In the genomic region with DNA sequence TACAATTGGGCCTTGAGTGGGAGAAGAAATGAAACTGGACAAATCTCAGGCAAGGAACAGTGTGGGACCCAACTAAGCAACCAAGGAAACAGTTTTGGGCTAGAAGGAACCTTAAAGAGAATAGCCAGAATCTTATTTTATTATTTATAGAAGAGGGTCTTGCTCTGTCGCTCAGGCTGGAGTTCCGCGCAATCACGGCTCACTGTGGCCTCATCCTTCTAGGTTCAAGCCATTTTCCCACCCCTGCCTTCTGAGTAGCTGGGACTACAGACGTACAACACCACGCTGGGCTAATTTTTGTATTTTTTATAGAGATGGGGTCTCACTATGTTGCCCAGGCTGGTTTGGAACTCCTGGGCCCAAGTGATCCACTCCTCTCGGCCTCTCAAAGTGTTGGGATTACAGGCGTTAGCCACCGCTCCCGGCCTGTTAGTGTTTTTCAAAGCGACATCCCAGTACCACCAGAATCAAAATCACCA, we compare ENCODE assay signal across 8 cellular contexts. TPM values are rescaled to one million over a fixed set of nuclear protein-coding genes. Genes with fewer than 3 reads are reported as not detected.
DNase-seq lines count a peak whose midpoint lies in the region; ATAC-seq, FAIRE-seq and TF ChIP-seq lines count a peak whose summit lies in the region.

No MANE protein-coding gene starts in this region.

- H3K4me3 Mint-ChIP-seq in CD8-positive, alpha-beta T cell = peak overlapping the region; percentile 81
- peak overlapping the region; percentile 98 to 99 for H3K4me3 Mint-ChIP-seq in effector memory CD8-positive, alpha-beta T cell

- H4K20me1 ChIP-seq in PC-9 (ENCODE audit: insufficient read depth) = no peaks in the 10 kb centered on the region

- DNase-seq in CD8-positive, alpha-beta T cell = no peak
- DNase-seq in PC-9 (no peak), pancreas (no peak), NCI-H524 (lab: John Stamatoyannopoulos, UW) (no peak), NCI-H2081 treated with DMSO at 0.1 percent for 48 hours (lab: John Stamatoyannopoulos, UW) (no peak), sciatic nerve (ENCODE audit: low spot score) (no peak)
- no peak for DNase-seq in effector memory CD8-positive, alpha-beta T cell
- no peak for DNase-seq in activated effector memory CD4-positive, alpha-beta T cell treated with anti-CD3 and anti-CD28 coated beads, Interleukin-2, amount 50 U/mL, for 16 hours

- BruUV-seq in PC-9 (replicated peaks; lab: Mats Ljungman, UMichigan) = no TSS peak

- no peaks in the 10 kb centered on the region for H3K27me3 Mint-ChIP-seq in CD8-positive, alpha-beta T cell (ENCODE audit: low read depth)
- no peaks in the 10 kb centered on the region for H3K27me3 Mint-ChIP-seq in effector memory CD8-positive, alpha-beta T cell

- no peak for FAIRE-seq in pancreas (lab: Jason Lieb, UNC)

- peak overlapping the region; percentile 94; the same call in 1 of the 2 replicates for H2AFZ ChIP-seq in PC-9

- peaks cover 53% of the 10 kb centered on the region for H3K4me1 ChIP-seq in CD8-positive, alpha-beta T cell (ENCODE audit: insufficient read depth, low read length)
- peaks cover 28% of the 10 kb centered on the region for H3K4me1 ChIP-seq in PC-9 (replicated peaks; ENCODE audit: insufficient read depth)
- peaks cover 0 to 20% (median 8%) of the 10 kb centered on the region in 3 donors for H3K4me1 ChIP-seq in pancreas

- WGBS in pancreas, 2 donors = 93 to 95% methylated on average over 11 of the region's 11 CpGs

- no peaks in the 10 kb centered on the region for H3K9me2 ChIP-seq in PC-9 (ENCODE audit: insufficient read depth)

- no peaks in the 10 kb centered on the region for H3K27me3 ChIP-seq in CD8-positive, alpha-beta T cell (ENCODE audit: insufficient read depth, low read length)
- H3K27me3 ChIP-seq in PC-9 (ENCODE audit: insufficient read depth, low read depth) = no peaks in the 10 kb centered on the region
- H3K27me3 ChIP-seq in pancreas = no peaks in the 10 kb centered on the region

- POLR2A ChIA-PET in CD8-positive, alpha-beta T cell (lab: Charles Lee) = no interaction called here
- POLR2A ChIA-PET in PC-9 (lab: Charles Lee; ENCODE audit: unreplicated experiment) = no interaction called here

- peak overlapping the region; percentile 67 for H3K4me3 ChIP-seq in CD8-positive, alpha-beta T cell (ENCODE audit: low read depth, low read length)
- H3K4me3 ChIP-seq in PC-9 (peak overlapping the region; percentile 62), pancreas (peak overlapping the region in 2 of 4 donors; percentile 42 to 59)

- ATAC-seq in CD8-positive, alpha-beta T cell = no peak
- no peak for ATAC-seq in effector memory CD8-positive, alpha-beta T cell (replicated peaks)
- ATAC-seq in pancreas (no peak), sciatic nerve (no peak)

- H3K36me3 ChIP-seq in CD8-positive, alpha-beta T cell (ENCODE audit: insufficient read depth, low read length) = no peaks in the 10 kb centered on the region
- H3K36me3 ChIP-seq in PC-9 (ENCODE audit: low read depth) (no peaks in the 10 kb centered on the region), pancreas (no peaks in the 10 kb centered on the region)

- peak overlapping the region; percentile 89 for H3K4me2 ChIP-seq in PC-9

- TF ChIP-seq CTCF in CD8-positive, alpha-beta T cell (IDR thresholded peaks at IDR 0.05) = no peak
- TF ChIP-seq CTCF in PC-9 (conservative IDR thresholded peaks at IDR 0.05) (no peak), pancreas (IDR thresholded peaks at IDR 0.05) (no peak)

- no peaks in the 10 kb centered on the region for H3K9me3 Mint-ChIP-seq in CD8-positive, alpha-beta T cell
- no peaks in the 10 kb centered on the region for H3K9me3 Mint-ChIP-seq in effector memory CD8-positive, alpha-beta T cell

- peaks cover 17% of the 10 kb centered on the region for H3K36me3 Mint-ChIP-seq in CD8-positive, alpha-beta T cell
- peaks cover 19% of the 10 kb centered on the region for H3K36me3 Mint-ChIP-seq in effector memory CD8-positive, alpha-beta T cell (ENCODE audit: insufficient read depth)

- H3F3A ChIP-seq in PC-9 (ENCODE audit: insufficient read depth, low read depth) = peaks cover 13% of the 10 kb centered on the region; the same call in 1 of the 2 replicates

- CTCF ChIA-PET in CD8-positive, alpha-beta T cell (lab: Charles Lee) = no interaction called here
- CTCF ChIA-PET in PC-9 (lab: Charles Lee) = no interaction called here

- peak overlapping the region; percentile 88 for H3K27ac Mint-ChIP-seq in CD8-positive, alpha-beta T cell
- H3K27ac Mint-ChIP-seq in effector memory CD8-positive, alpha-beta T cell = peak overlapping the region; percentile 93 to 96

- H3K9me3 ChIP-seq in CD8-positive, alpha-beta T cell (ENCODE audit: low read length) = no peaks in the 10 kb centered on the region
- H3K9me3 ChIP-seq in PC-9 (ENCODE audit: insufficient read depth, low read depth) (no peaks in the 10 kb centered on the region), pancreas (no peaks in the 10 kb centered on the region)

- peaks cover 29% of the 10 kb centered on the region for H3K79me2 ChIP-seq in PC-9 (ENCODE audit: low read depth)

- H3K4me1 Mint-ChIP-seq in CD8-positive, alpha-beta T cell (ENCODE audit: low read depth) = peaks cover 59% of the 10 kb centered on the region
- H3K4me1 Mint-ChIP-seq in effector memory CD8-positive, alpha-beta T cell (ENCODE audit: low read depth in 2 of 2) = peaks cover 31 to 51% of the 10 kb centered on the region in 2 donors

- intact Hi-C loops in CD8-positive, alpha-beta T cell (cut with DNase I, micrococcal nuclease) = loop anchor here (2.0 to 10.0 kb wide), 5 partner anchors 75 to 709 kb away; a partner anchor contains a TSS
- intact Hi-C loops in PC-9 (cut with micrococcal nuclease; ENCODE audit: unreplicated experiment) (loop anchor here (10.0 kb wide), 1 partner anchor 51 kb away; a partner anchor contains a TSS), pancreas (cut with DNase I) (no loop called here), sciatic nerve (cut with DNase I) (no loop called here)

- peak overlapping the region; percentile 60 for H3K27ac ChIP-seq in CD8-positive, alpha-beta T cell (ENCODE audit: low read depth, low read length)
- H3K27ac ChIP-seq in PC-9 = no peak overlapping the region
- peak overlapping the region in 3 of 4 donors; percentile 42 to 62 (median 62) for H3K27ac ChIP-seq in pancreas

RNA-seq across cellular contexts. Expression of a gene that starts 0.7 kb away (rescaled TPM):
- 1 to 10 TPM; 3.9 to 5.4 TPM for total RNA-seq in CD8-positive, alpha-beta T cell
- total RNA-seq in PC-9 (2021) (15.7 and 27.2 TPM in 2 replicates), pancreas (1 to 10 TPM; 2.3 to 3.3 (median 2.7) TPM), sciatic nerve (5.1 TPM)
- polyA plus RNA-seq in pancreas = 1 to 10 TPM in 1 of 2 donors, under 1 TPM in 1; 0.72 to 1.2 TPM

RNA-seq across cellular contexts. Expression of a gene that starts 1.6 kb away (rescaled TPM):
- 10 to 100 TPM; 10.1 to 11.9 TPM for total RNA-seq in CD8-positive, alpha-beta T cell
- total RNA-seq in PC-9 (2021) (22.3 and 26.3 TPM in 2 replicates), pancreas (10 to 100 TPM in 2 of 6 donors, 1 to 10 TPM in 4; 5.2 to 11.9 (median 7.5) TPM), sciatic nerve (17.3 TPM)
- polyA plus RNA-seq in pancreas = 10 to 100 TPM in 1 of 2 donors, 1 to 10 TPM in 1; 5.0 to 10.1 TPM

RNA-seq across cellular contexts. Expression of a gene that starts 25.7 kb away (rescaled TPM):
- total RNA-seq in CD8-positive, alpha-beta T cell = 10 to 100 TPM; 10.9 to 14.0 TPM
- total RNA-seq in PC-9 (2021) (10.1 and 14.4 TPM in 2 replicates), pancreas (1 to 10 TPM; 3.1 to 7.1 (median 5.1) TPM), sciatic nerve (13.6 TPM)
- polyA plus RNA-seq in pancreas = 10 to 100 TPM in 1 of 2 donors, 1 to 10 TPM in 1; 5.0 to 25.6 TPM

RNA-seq across cellular contexts. Expression of a gene that starts 26.0 kb away (rescaled TPM):
- total RNA-seq in CD8-positive, alpha-beta T cell = under 1 TPM; 0.27 to 0.44 TPM
- total RNA-seq in PC-9 (2021) (0.46 TPM in 1 of 2 replicates, not detected in the other), pancreas (under 1 TPM in 2 of 6 donors, not detected in 4; 0.14 to 0.22 TPM), sciatic nerve (0.31 TPM)
- under 1 TPM; 0.23 to 0.47 TPM for polyA plus RNA-seq in pancreas

RNA-seq across cellular contexts. Expression of a gene that starts 33.9 kb away (rescaled TPM):
- 100 to 1,000 TPM; 322 TPM for total RNA-seq in CD8-positive, alpha-beta T cell
- total RNA-seq in PC-9 (2021) = 612 and 779 TPM in 2 replicates
- total RNA-seq in pancreas = 100 to 1,000 TPM; 245 to 540 (median 381) TPM
- polyA plus RNA-seq in pancreas = 1,000 to 10,000 TPM in 1 of 2 donors, 100 to 1,000 TPM in 1; 943 to 1,722 TPM
- total RNA-seq in sciatic nerve = 656 TPM

Comparison
In these comparisons a context has a peak if more than half of its experiments do, and no peak if none do; other contexts are left out.
1. intact Hi-C loops: an anchor here in CD8-positive, alpha-beta T cell (2.0 to 10.0 kb wide) and PC-9 (10.0 kb wide); none called in pancreas and sciatic nerve.